Comparison of ENCODE assay signal across 21 cellular contexts in the genomic region with DNA sequence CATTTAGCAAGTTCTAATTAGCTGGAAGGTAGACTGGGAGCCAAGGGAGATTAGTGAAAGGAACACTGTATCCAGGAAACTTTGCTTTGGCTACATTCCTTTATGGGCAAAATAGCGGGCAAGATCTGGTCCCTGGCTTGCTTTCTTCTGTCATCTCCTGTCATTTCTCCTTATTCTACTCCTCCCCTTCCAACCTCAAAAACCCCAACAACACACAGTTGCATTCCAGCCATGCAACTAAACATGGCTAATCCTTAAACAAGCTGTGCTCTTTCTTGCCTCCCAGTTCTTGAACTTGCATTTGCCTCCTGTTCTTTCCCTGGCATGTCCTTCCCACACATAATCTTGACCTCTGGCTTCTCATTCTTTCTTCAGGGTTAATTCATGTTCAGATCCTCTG.
"Had no signal": no experiment of that assay in that cellular context is flagged by ENCODE, and none has a peak within 500 bp of the region (broad histone marks: within the 10 kb centered on the region; RNA-seq: fewer than 3 reads in every experiment).

No MANE protein-coding gene starts in this region.

- H3K4me1 Mint-ChIP-seq: stimulated activated effector memory CD8-positive, alpha-beta T cell treated with anti-CD3 and anti-CD28 coated beads, Interleukin-12 subunit alpha, Interleukin-12 subunit beta, amount 100 ng/mL, for 72 hours had no signal

- H3K36me3 Mint-ChIP-seq: natural killer cell; neural progenitor cell; stimulated activated effector memory CD8-positive, alpha-beta T cell treated with anti-CD3 and anti-CD28 coated beads, Interleukin-12 subunit alpha, Interleukin-12 subunit beta, amount 100 ng/mL, for 72 hours had no signal

- H3K4me3 ChIP-seq: coronary artery, hepatocyte, neural progenitor cell, ovary, right atrium auricular region, smooth muscle cell, tibial artery, upper lobe of right lung, vagina had no signal

- H3K27ac Mint-ChIP-seq: endodermal cell; natural killer cell; neural progenitor cell; stimulated activated effector memory CD8-positive, alpha-beta T cell treated with anti-CD3 and anti-CD28 coated beads, Interleukin-12 subunit alpha, Interleukin-12 subunit beta, amount 100 ng/mL, for 72 hours had no signal

- H3K9me3 Mint-ChIP-seq: endodermal cell; natural killer cell; neural progenitor cell; stimulated activated effector memory CD8-positive, alpha-beta T cell treated with anti-CD3 and anti-CD28 coated beads, Interleukin-12 subunit alpha, Interleukin-12 subunit beta, amount 100 ng/mL, for 72 hours had no signal

- H3K36me3 ChIP-seq: neural progenitor cell, ovary, right atrium auricular region, tibial artery, upper lobe of right lung, vagina had no signal

- H3K4me3 Mint-ChIP-seq: endodermal cell; natural killer cell; neural progenitor cell; stimulated activated effector memory CD8-positive, alpha-beta T cell treated with anti-CD3 and anti-CD28 coated beads, Interleukin-12 subunit alpha, Interleukin-12 subunit beta, amount 100 ng/mL, for 72 hours had no signal

- DNase-seq: effector CD4-positive, alpha-beta T cell; endodermal cell; erythroblast; foreskin melanocyte; head of caudate nucleus; kidney glomerular epithelial cell; natural killer cell; nucleus accumbens; ovary; stimulated activated CD4-positive, alpha-beta T cell treated with anti-CD3 and anti-CD28 coated beads, Interleukin-4, amount 100 ng/mL, for 1 hour; stimulated activated CD8-positive, alpha-beta memory T cell treated with anti-CD3 and anti-CD28 coated beads, Interleukin-4, amount 100 ng/mL, for 48 hours; stimulated activated naive CD8-positive, alpha-beta T cell treated with anti-CD3 and anti-CD28 coated beads, Interleukin-15, Interleukin-2, amounts not matched to agents 100 U/mL and 50 U/mL, for 24 hours; tibial artery; upper lobe of right lung had no signal

- H3K9me3 ChIP-seq: ovary, right atrium auricular region, tibial artery, upper lobe of right lung, vagina had no signal

- H3K27ac ChIP-seq: coronary artery, hepatocyte, neural progenitor cell, ovary, right atrium auricular region, tibial artery, upper lobe of right lung, vagina had no signal

- H3K4me1 ChIP-seq: right atrium auricular region, tibial artery, upper lobe of right lung, vagina had no signal

- H3K27me3 ChIP-seq: neural progenitor cell, ovary, right atrium auricular region, upper lobe of right lung, vagina had no signal
